ENCODE assay signal across 1 cellular context in genomic region chr6:35688605-35689322, GRCh38.
TF ChIP-seq lines count a peak whose summit lies in the region.

Gene FKBP5, minus strand, starts transcription at chr6:35688915. Its CDS starts 46,091 bp downstream, at chr6:35642824.

TF ChIP-seq in HepG2, 621 proteins besides CTCF, POLR2A, EP300 and RAD21 (continued from another document and continues in another):
- TF ChIP-seq ZBTB10 (CRISPR knock-in tag; IDR thresholded peaks at IDR 0.05; ENCODE audit: borderline replicate concordance) = no peak; the same call in 1 of the 2 replicates
- TF ChIP-seq SATB2 (CRISPR knock-in tag; IDR thresholded peaks at IDR 0.05) = no peak
- TF ChIP-seq TOE1 (CRISPR knock-in tag; IDR thresholded peaks at IDR 0.05) = no peak
- no peak for TF ChIP-seq ZNF557 (CRISPR knock-in tag; IDR thresholded peaks at IDR 0.05)
- no peak for TF ChIP-seq KIAA2018 (CRISPR knock-in tag; IDR thresholded peaks at IDR 0.05; ENCODE audit: borderline replicate concordance)
- no peak for TF ChIP-seq ZNF383 (CRISPR knock-in tag; IDR thresholded peaks at IDR 0.05; ENCODE audit: borderline replicate concordance)
- TF ChIP-seq ZNF879 (CRISPR knock-in tag; IDR thresholded peaks at IDR 0.05) = no peak
- TF ChIP-seq MIER3 (CRISPR knock-in tag; IDR thresholded peaks at IDR 0.05; ENCODE audit: borderline replicate concordance) = peak; percentile 48; the same call in 1 of the 2 replicates
- no peak for TF ChIP-seq ZXDC (CRISPR knock-in tag; IDR thresholded peaks at IDR 0.05)
- no peak for TF ChIP-seq RORA (CRISPR knock-in tag; IDR thresholded peaks at IDR 0.05)
- TF ChIP-seq NONO (IDR thresholded peaks at IDR 0.05) = no peak
- TF ChIP-seq NONO (CRISPR knock-in tag; conservative IDR thresholded peaks at IDR 0.05) = no peak; the same call in 1 of the 2 replicates
- peak; percentile 93 for TF ChIP-seq MXD4 (CRISPR knock-in tag; IDR thresholded peaks at IDR 0.05)
- peak; percentile 20; the same call in 1 of the 2 replicates for TF ChIP-seq CHCHD3 (CRISPR knock-in tag; IDR thresholded peaks at IDR 0.05)
- TF ChIP-seq CENPBD1 (CRISPR knock-in tag; IDR thresholded peaks at IDR 0.05; ENCODE audit: borderline replicate concordance, low read depth) = no peak; the same call in 1 of the 2 replicates
- TF ChIP-seq NFIC (IDR thresholded peaks at IDR 0.05; ENCODE audit: low read length) = no peak
- no peak for TF ChIP-seq ZNF180 (CRISPR knock-in tag; IDR thresholded peaks at IDR 0.05; ENCODE audit: borderline replicate concordance, low read depth)
- TF ChIP-seq SP4 (CRISPR knock-in tag; IDR thresholded peaks at IDR 0.05) = peak; percentile 98
- no peak; the same call in 1 of the 2 replicates for TF ChIP-seq ZNF335 (CRISPR knock-in tag; IDR thresholded peaks at IDR 0.05)
- no peak for TF ChIP-seq SUZ12 (IDR thresholded peaks at IDR 0.05; ENCODE audit: low read depth, low read length)
- TF ChIP-seq ZNF512B (CRISPR knock-in tag; IDR thresholded peaks at IDR 0.05; ENCODE audit: borderline replicate concordance) = no peak
- no peak for TF ChIP-seq ZBTB1 (CRISPR knock-in tag; IDR thresholded peaks at IDR 0.05; ENCODE audit: borderline replicate concordance)
- no peak for TF ChIP-seq TRIM22 (IDR thresholded peaks at IDR 0.05)
- TF ChIP-seq MXI1 (IDR thresholded peaks at IDR 0.05; ENCODE audit: borderline replicate concordance, low read depth, low read length) = peak; percentile 95; the same call in 2 of the 3 replicates
- peak; percentile 31 for TF ChIP-seq PHF21A (CRISPR knock-in tag; IDR thresholded peaks at IDR 0.05)
- peak; percentile 47; the same call in 1 of the 2 replicates for TF ChIP-seq ISL2 (CRISPR knock-in tag; IDR thresholded peaks at IDR 0.05)
- TF ChIP-seq ZNF256 (CRISPR knock-in tag; conservative IDR thresholded peaks at IDR 0.05) = no peak
- TF ChIP-seq YEATS4 (CRISPR knock-in tag; IDR thresholded peaks at IDR 0.05; ENCODE audit: borderline replicate concordance) = peak; percentile 65; the same call in 1 of the 2 replicates
- TF ChIP-seq RCOR2 (CRISPR knock-in tag; IDR thresholded peaks at IDR 0.05) = no peak; the same call in 1 of the 2 replicates
- no peak for TF ChIP-seq HHEX (CRISPR knock-in tag; IDR thresholded peaks at IDR 0.05)
- TF ChIP-seq ZNF660 (CRISPR knock-in tag; IDR thresholded peaks at IDR 0.05; ENCODE audit: borderline replicate concordance, low read depth) = no peak
- TF ChIP-seq SRY (CRISPR knock-in tag; IDR thresholded peaks at IDR 0.05) = 0 out of 2 replicates have a peak, but pooled peaks have one; percentile 57
- no peak for TF ChIP-seq ARID3A (IDR thresholded peaks at IDR 0.05; ENCODE audit: low read depth, low read length)
- TF ChIP-seq ZNF280B (CRISPR knock-in tag; IDR thresholded peaks at IDR 0.05; ENCODE audit: borderline replicate concordance) = no peak
- TF ChIP-seq ARNT (IDR thresholded peaks at IDR 0.05) = no peak
- TF ChIP-seq ZNF589 (CRISPR knock-in tag; conservative IDR thresholded peaks at IDR 0.05) = no peak
